Comparison of ENCODE assay signal across 1 cellular context in the genomic region with DNA sequence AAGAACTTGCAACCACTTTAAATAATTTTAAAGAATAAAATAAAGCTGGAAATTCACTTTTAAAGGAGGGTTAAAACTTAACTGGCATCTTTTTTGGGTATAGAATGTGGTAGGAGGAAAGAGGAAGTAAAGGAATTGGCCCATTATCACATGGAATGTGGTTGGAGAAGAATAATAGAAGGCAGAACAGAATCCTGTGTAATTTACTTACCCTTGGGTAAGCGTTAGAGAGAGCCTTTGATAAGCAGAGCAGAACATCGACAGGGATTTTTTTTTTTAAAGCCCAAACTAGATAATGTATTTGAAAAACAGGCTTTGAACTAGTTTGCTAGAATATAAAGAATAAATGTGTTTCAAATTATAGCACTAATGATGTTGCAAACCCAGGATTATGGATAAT.
TF ChIP-seq lines count a peak whose summit lies in the region.

No MANE protein-coding gene starts in this region.

TF ChIP-seq in SK-N-SH, 30 proteins besides CTCF, POLR2A, EP300 and RAD21 (continued from another document):
- TF ChIP-seq ZBTB33 (IDR thresholded peaks at IDR 0.05; ENCODE audit: borderline replicate concordance, low read depth) (no peak), FOXJ3 (CRISPR knock-in tag; IDR thresholded peaks at IDR 0.05) (no peak), TCF12 (IDR thresholded peaks at IDR 0.05) (no peak), GATA2 (CRISPR knock-in tag; IDR thresholded peaks at IDR 0.05) (no peak), YY1 (IDR thresholded peaks at IDR 0.05; ENCODE audit: low read depth) (no peak)
- TF ChIP-seq, protein P1, sequence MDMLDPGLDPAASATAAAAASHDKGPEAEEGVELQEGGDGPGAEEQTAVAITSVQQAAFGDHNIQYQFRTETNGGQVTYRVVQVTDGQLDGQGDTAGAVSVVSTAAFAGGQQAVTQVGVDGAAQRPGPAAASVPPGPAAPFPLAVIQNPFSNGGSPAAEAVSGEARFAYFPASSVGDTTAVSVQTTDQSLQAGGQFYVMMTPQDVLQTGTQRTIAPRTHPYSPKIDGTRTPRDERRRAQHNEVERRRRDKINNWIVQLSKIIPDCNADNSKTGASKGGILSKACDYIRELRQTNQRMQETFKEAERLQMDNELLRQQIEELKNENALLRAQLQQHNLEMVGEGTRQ (IDR thresholded peaks at IDR 0.05; ENCODE audit: borderline replicate concordance, low read depth, low read length), result no peak
TF ChIP-seq in SK-N-SH: peak in this region for 0.
